Comparison of ENCODE assay signal across 1 cellular context in genomic region chr14:102057480-102058114, GRCh38.
TF ChIP-seq lines count a peak whose summit lies in the region.

No MANE protein-coding gene starts in this region.

TF ChIP-seq in SK-N-SH treated with all-trans-retinoic acid at 6 μM for 48 hours, 23 proteins besides CTCF, POLR2A, EP300 and RAD21 (continued from another document):
- TF ChIP-seq POU6F1 (CRISPR knock-in tag; IDR thresholded peaks at IDR 0.05; ENCODE audit: borderline replicate concordance, low read depth) (no peak), RARB (CRISPR knock-in tag; IDR thresholded peaks at IDR 0.05) (no peak), TOX (CRISPR knock-in tag; IDR thresholded peaks at IDR 0.05; ENCODE audit: borderline replicate concordance) (no peak), ZNF8 (CRISPR knock-in tag; IDR thresholded peaks at IDR 0.05) (no peak), PATZ1 (CRISPR knock-in tag; IDR thresholded peaks at IDR 0.05; ENCODE audit: borderline replicate concordance) (no peak), ARNTL (CRISPR knock-in tag; IDR thresholded peaks at IDR 0.05; ENCODE audit: borderline replicate concordance, low read depth) (no peak), PPARA (CRISPR knock-in tag; IDR thresholded peaks at IDR 0.05; ENCODE audit: borderline replicate concordance) (no peak), ZFP3 (CRISPR knock-in tag; IDR thresholded peaks at IDR 0.05) (no peak), GLIS3 (CRISPR knock-in tag; IDR thresholded peaks at IDR 0.05) (no peak), OSR1 (CRISPR knock-in tag; IDR thresholded peaks at IDR 0.05) (no peak), CSDC2 (CRISPR knock-in tag; IDR thresholded peaks at IDR 0.05) (no peak), ZNF70 (CRISPR knock-in tag; IDR thresholded peaks at IDR 0.05) (no peak)
